29 cellular contexts compared by ENCODE assay signal in the genomic region with DNA sequence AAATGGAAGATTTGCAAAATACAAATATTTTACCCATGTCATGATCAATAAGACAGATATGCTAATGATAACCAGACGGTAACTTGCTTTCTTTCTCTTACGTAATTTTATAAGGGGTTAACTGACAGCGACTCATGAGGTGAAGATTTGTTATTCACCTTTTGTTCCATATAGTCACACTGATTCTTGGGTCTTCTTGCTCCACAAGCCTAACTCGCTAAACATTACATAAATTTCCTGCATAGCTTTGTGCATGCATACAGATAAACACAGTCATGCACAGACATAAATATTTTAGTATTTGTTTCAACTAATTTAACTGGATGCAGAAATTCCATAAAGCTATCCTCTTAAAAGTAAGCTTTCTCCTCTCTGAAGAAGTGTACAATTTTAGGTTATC.
"Had no signal": no experiment of that assay in that cellular context is flagged by ENCODE, and none has a peak within 500 bp of the region (broad histone marks: within the 10 kb centered on the region; RNA-seq: fewer than 3 reads in every experiment).

No MANE protein-coding gene starts in this region.

- H3K4me3 ChIP-seq: K562, Peyer's patch, SJSA1 had no signal

- H3K9me3 ChIP-seq: Peyer's patch, SJSA1 had no signal

- DNase-seq: activated B cell treated with CpG ODN at 0.5 μM for 24 hours; activated CD4-positive, alpha-beta memory T cell treated with anti-CD3 and anti-CD28 coated beads for 36 hours; activated CD4-positive, alpha-beta T cell treated with anti-CD3 and anti-CD28 coated beads for 1 hour; activated CD4-positive, alpha-beta T cell treated with anti-CD3 and anti-CD28 coated beads, Interleukin-2, amount 10 ng/mL, durations not matched to agents 7 days and 5 days; activated CD8-positive, alpha-beta memory T cell treated with anti-CD3 and anti-CD28 coated beads for 24 hours; activated gamma-delta T cell; activated naive CD4-positive, alpha-beta T cell treated with anti-CD3 and anti-CD28 coated beads for 36 hours; activated T-cell treated with anti-CD3 and anti-CD28 coated beads for 4 hours; activated T-cell treated with anti-CD3 and anti-CD28 coated beads, Interleukin-2, amount 50 U/mL, for 48 hours; anterior cingulate cortex; Karpas-422; NCI-H1105 treated with DMSO at 0.1 percent for 48 hours; NCI-H1436 treated with DMSO at 0.1 percent for 48 hours; NCI-H187 treated with DMSO at 0.1 percent for 48 hours; NCI-H2171 treated with DMSO at 0.1 percent for 48 hours; NCI-H226; NCI-H526; NCI-H82; OCI-M1; Peyer's patch; SHP77; T-cell; T-helper 2 cell; T1000 had no signal

- H3K27ac ChIP-seq: Peyer's patch, RWPE1, SJSA1 had no signal

- H3K4me1 ChIP-seq: Peyer's patch, SJSA1 had no signal

- H3K27me3 ChIP-seq: Peyer's patch, SJSA1 had no signal

- ATAC-seq: activated T-helper 17 cell treated with anti-CD3 and anti-CD28 coated beads, Interleukin-2, amount 50 U/mL, for 72 hours; K562; T-cell had no signal

- FAIRE-seq: K562, TTC549 had no signal
